1 cellular context compared by ENCODE assay signal in genomic region chr2:189393440-189394111, GRCh38.
TF ChIP-seq lines count a peak whose summit lies in the region.

No MANE protein-coding gene starts in this region.

TF ChIP-seq in IMR-90, 13 proteins besides CTCF, POLR2A, EP300 and RAD21 (continued from another document):
- no peak for TF ChIP-seq ELK1 (IDR thresholded peaks at IDR 0.05; ENCODE audit: borderline replicate concordance, low read depth, low read length)
- TF ChIP-seq SMC3 (IDR thresholded peaks at IDR 0.05; ENCODE audit: low read depth, low read length), result no peak
- no peak for TF ChIP-seq USF2 (IDR thresholded peaks at IDR 0.05; ENCODE audit: low read depth, low read length)
- no peak for TF ChIP-seq RCOR1 (IDR thresholded peaks at IDR 0.05; ENCODE audit: insufficient replicate concordance, low read length)
- no peak for TF ChIP-seq RFX5 (IDR thresholded peaks at IDR 0.05; ENCODE audit: low read depth, low read length)
- peak; percentile 46 for TF ChIP-seq BHLHE40 (IDR thresholded peaks at IDR 0.05; ENCODE audit: low read depth, low read length)
- TF ChIP-seq MXI1 (IDR thresholded peaks at IDR 0.05; ENCODE audit: borderline replicate concordance, low read depth, low read length), result no peak
- TF ChIP-seq CEBPB (IDR thresholded peaks at IDR 0.05; ENCODE audit: low read depth, low read length), result peak; percentile 97
- no peak for TF ChIP-seq MAFK (IDR thresholded peaks at IDR 0.05; ENCODE audit: low read depth, low read length)
